In the genomic region with DNA sequence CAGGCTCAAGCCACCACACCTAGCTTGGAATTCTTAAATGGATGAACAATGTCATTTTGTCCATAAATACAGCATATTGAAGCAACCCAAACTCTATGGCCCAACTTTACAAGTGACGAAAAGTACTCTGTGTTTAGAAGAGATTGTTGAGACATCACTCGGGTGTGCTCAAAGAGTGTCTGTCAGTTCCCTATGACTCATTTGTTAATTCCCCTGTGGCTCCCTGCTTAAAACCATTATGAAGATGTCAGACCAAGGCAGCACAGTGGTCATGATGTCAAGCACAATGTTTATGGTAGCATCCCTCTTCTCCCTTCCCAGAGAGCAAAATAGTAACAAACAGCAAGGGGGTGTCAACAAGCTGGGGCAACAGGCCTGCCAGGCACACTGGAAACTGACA, we compare ENCODE assay signal across 1 cellular context.
TF ChIP-seq lines count a peak whose summit lies in the region.

No MANE protein-coding gene starts in this region.

TF ChIP-seq in GM23338, 12 proteins besides CTCF, POLR2A, EP300 and RAD21 (continued from another document):
- TF ChIP-seq, protein P1, sequence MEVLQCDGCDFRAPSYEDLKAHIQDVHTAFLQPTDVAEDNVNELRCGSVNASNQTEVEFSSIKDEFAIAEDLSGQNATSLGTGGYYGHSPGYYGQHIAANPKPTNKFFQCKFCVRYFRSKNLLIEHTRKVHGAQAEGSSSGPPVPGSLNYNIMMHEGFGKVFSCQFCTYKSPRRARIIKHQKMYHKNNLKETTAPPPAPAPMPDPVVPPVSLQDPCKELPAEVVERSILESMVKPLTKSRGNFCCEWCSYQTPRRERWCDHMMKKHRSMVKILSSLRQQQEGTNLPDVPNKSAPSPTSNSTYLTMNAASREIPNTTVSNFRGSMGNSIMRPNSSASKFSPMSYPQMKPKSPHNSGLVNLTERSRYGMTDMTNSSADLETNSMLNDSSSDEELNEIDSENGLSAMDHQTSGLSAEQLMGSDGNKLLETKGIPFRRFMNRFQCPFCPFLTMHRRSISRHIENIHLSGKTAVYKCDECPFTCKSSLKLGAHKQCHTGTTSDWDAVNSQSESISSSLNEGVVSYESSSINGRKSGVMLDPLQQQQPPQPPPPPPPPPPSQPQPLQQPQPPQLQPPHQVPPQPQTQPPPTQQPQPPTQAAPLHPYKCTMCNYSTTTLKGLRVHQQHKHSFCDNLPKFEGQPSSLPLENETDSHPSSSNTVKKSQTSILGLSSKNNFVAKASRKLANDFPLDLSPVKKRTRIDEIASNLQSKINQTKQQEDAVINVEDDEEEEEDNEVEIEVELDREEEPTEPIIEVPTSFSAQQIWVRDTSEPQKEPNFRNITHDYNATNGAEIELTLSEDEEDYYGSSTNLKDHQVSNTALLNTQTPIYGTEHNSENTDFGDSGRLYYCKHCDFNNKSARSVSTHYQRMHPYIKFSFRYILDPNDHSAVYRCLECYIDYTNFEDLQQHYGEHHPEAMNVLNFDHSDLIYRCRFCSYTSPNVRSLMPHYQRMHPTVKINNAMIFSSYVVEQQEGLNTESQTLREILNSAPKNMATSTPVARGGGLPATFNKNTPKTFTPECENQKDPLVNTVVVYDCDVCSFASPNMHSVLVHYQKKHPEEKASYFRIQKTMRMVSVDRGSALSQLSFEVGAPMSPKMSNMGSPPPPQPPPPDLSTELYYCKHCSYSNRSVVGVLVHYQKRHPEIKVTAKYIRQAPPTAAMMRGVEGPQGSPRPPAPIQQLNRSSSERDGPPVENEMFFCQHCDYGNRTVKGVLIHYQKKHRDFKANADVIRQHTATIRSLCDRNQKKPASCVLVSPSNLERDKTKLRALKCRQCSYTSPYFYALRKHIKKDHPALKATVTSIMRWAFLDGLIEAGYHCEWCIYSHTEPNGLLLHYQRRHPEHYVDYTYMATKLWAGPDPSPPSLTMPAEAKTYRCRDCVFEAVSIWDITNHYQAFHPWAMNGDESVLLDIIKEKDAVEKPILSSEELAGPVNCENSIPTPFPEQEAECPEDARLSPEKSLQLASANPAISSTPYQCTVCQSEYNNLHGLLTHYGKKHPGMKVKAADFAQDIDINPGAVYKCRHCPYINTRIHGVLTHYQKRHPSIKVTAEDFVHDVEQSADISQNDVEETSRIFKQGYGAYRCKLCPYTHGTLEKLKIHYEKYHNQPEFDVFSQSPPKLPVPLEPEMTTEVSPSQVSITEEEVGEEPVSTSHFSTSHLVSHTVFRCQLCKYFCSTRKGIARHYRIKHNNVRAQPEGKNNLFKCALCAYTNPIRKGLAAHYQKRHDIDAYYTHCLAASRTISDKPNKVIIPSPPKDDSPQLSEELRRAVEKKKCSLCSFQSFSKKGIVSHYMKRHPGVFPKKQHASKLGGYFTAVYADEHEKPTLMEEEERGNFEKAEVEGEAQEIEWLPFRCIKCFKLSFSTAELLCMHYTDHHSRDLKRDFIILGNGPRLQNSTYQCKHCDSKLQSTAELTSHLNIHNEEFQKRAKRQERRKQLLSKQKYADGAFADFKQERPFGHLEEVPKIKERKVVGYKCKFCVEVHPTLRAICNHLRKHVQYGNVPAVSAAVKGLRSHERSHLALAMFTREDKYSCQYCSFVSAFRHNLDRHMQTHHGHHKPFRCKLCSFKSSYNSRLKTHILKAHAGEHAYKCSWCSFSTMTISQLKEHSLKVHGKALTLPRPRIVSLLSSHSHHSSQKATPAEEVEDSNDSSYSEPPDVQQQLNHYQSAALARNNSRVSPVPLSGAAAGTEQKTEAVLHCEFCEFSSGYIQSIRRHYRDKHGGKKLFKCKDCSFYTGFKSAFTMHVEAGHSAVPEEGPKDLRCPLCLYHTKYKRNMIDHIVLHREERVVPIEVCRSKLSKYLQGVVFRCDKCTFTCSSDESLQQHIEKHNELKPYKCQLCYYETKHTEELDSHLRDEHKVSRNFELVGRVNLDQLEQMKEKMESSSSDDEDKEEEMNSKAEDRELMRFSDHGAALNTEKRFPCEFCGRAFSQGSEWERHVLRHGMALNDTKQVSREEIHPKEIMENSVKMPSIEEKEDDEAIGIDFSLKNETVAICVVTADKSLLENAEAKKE (CRISPR knock-in tag; IDR thresholded peaks at IDR 0.05), result no peak
- TF ChIP-seq EZH2 (IDR thresholded peaks at IDR 0.05; ENCODE audit: low read depth, unreplicated experiment) (no peak), POLR2AphosphoS5 (IDR thresholded peaks at IDR 0.05; ENCODE audit: low read depth) (no peak), JUNB (IDR thresholded peaks at IDR 0.05; ENCODE audit: unreplicated experiment) (no peak), ETS1 (IDR thresholded peaks at IDR 0.05) (no peak), NANOG (IDR thresholded peaks at IDR 0.05; ENCODE audit: borderline replicate concordance) (no peak), ZNF331 (CRISPR knock-in tag; IDR thresholded peaks at IDR 0.05; ENCODE audit: low read depth) (no peak), CREB1 (CRISPR knock-in tag; IDR thresholded peaks at IDR 0.05; ENCODE audit: low read depth) (no peak), EZH2phosphoT487 (IDR thresholded peaks at IDR 0.05; ENCODE audit: unreplicated experiment) (no peak)
- TF ChIP-seq, protein P2, sequence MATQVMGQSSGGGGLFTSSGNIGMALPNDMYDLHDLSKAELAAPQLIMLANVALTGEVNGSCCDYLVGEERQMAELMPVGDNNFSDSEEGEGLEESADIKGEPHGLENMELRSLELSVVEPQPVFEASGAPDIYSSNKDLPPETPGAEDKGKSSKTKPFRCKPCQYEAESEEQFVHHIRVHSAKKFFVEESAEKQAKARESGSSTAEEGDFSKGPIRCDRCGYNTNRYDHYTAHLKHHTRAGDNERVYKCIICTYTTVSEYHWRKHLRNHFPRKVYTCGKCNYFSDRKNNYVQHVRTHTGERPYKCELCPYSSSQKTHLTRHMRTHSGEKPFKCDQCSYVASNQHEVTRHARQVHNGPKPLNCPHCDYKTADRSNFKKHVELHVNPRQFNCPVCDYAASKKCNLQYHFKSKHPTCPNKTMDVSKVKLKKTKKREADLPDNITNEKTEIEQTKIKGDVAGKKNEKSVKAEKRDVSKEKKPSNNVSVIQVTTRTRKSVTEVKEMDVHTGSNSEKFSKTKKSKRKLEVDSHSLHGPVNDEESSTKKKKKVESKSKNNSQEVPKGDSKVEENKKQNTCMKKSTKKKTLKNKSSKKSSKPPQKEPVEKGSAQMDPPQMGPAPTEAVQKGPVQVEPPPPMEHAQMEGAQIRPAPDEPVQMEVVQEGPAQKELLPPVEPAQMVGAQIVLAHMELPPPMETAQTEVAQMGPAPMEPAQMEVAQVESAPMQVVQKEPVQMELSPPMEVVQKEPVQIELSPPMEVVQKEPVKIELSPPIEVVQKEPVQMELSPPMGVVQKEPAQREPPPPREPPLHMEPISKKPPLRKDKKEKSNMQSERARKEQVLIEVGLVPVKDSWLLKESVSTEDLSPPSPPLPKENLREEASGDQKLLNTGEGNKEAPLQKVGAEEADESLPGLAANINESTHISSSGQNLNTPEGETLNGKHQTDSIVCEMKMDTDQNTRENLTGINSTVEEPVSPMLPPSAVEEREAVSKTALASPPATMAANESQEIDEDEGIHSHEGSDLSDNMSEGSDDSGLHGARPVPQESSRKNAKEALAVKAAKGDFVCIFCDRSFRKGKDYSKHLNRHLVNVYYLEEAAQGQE (IDR thresholded peaks at IDR 0.05; ENCODE audit: unreplicated experiment), result no peak
